ENCODE assay signal across 16 cellular contexts in genomic region chr10:43983405-43983804, GRCh38.
DNase-seq lines count a peak whose midpoint lies in the region; FAIRE-seq and TF ChIP-seq lines count a peak whose summit lies in the region.
"Had no signal": no experiment of that assay in that cellular context is flagged by ENCODE, and none has a peak within 500 bp of the region (broad histone marks: within the 10 kb centered on the region; RNA-seq: fewer than 3 reads in every experiment).

No MANE protein-coding gene starts in this region.

- H3K23ac ChIP-seq in H1 (ENCODE audit: insufficient read length), result no peak overlapping the region

- no peaks in the 10 kb centered on the region; a peak in 1 of 7 replicates for H3K27me3 ChIP-seq in H1 (replicated peaks in 1 of 4; ENCODE audit: control insufficient read depth in 3 of 4, extremely low read depth in 1 of 4, insufficient read depth in 3 of 4, low read length in 3 of 4)

- H4K8ac ChIP-seq in H1 (ENCODE audit: extremely low read depth, insufficient read depth, low read length), result peak overlapping the region; percentile 66; the same call in 1 of the 2 replicates

- no peaks in the 10 kb centered on the region for H4K20me1 ChIP-seq in H1 (replicated peaks in 1 of 2; ENCODE audit: control insufficient read depth in 1 of 2, insufficient read depth in 2 of 2, low read length in 2 of 2)

- no peak overlapping the region for H3K9ac ChIP-seq in SK-N-MC (ENCODE audit: insufficient read length)
- no peak overlapping the region for H3K9ac ChIP-seq in H1 (replicated peaks in 1 of 4; ENCODE audit: extremely low read depth in 1 of 4, low read depth in 3 of 4, low read length in 3 of 4)

- no peak overlapping the region for H3K56ac ChIP-seq in H1 (replicated peaks; ENCODE audit: insufficient read length, low read depth, low read length)

- H3K4me3 ChIP-seq in SK-N-MC (no peak overlapping the region), H1 (ENCODE audit: extremely low read depth in 1 of 4, insufficient read depth in 2 of 4, low read depth in 3 of 4, low read length in 4 of 4) (no peak overlapping the region)

- TF ChIP-seq EP300 in H1 (IDR thresholded peaks at IDR 0.05; ENCODE audit: borderline replicate concordance in 1 of 2, low read depth in 2 of 2, low read length in 2 of 2), result no peak

- no peaks in the 10 kb centered on the region for H3K79me2 ChIP-seq in H1 (ENCODE audit: control insufficient read depth in 1 of 2, insufficient read depth in 2 of 2, low read length in 2 of 2)

- POLR2A ChIA-PET in H1 (lab: Charles Lee; ENCODE audit: partially characterized antibody), result no interaction called here

- no peaks in the 10 kb centered on the region for H3K23me2 ChIP-seq in H1 (ENCODE audit: low read depth, low read length)

- no peak overlapping the region for H2BK5ac ChIP-seq in H1 (ENCODE audit: low read depth, low read length)

- H3K27ac ChIP-seq in SK-N-MC (peak overlapping the region; percentile 64; the same call in 1 of the 2 replicates), H1 (ENCODE audit: low read depth, low read length) (no peak overlapping the region)

- H2BK12ac ChIP-seq in H1 (ENCODE audit: low read depth, low read length), result no peak overlapping the region

- H3K36me3 ChIP-seq in SK-N-MC (ENCODE audit: insufficient read depth, low read length) (no peaks in the 10 kb centered on the region), H1 (ENCODE audit: control insufficient read depth in 2 of 4, insufficient read depth in 4 of 4, low read length in 3 of 4) (no peaks in the 10 kb centered on the region)

- H2AFZ ChIP-seq in H1 (ENCODE audit: low read length), result no peak overlapping the region

- TF ChIP-seq RAD21 in H1 (IDR thresholded peaks at IDR 0.05 in 1 of 2, conservative IDR thresholded peaks at IDR 0.05 in 1 of 2; ENCODE audit: low read depth in 2 of 2, low read length in 2 of 2), result no peak

- H3K9me3 ChIP-seq in SK-N-MC (ENCODE audit: low read depth, low read length), result no peaks in the 10 kb centered on the region
- H3K9me3 ChIP-seq in H1 (ENCODE audit: insufficient read depth in 2 of 2, low read depth in 1 of 2, low read length in 1 of 2), result peaks cover 0 to 4% of the 10 kb centered on the region in 2 experiments; a peak in 2 of 4 replicates
- H3K9me3 ChIP-seq: Caco-2 had no signal

- H3K4me2 ChIP-seq in H1 (ENCODE audit: insufficient read depth in 1 of 2, low read depth in 2 of 2, low read length in 2 of 2), result no peak overlapping the region

- H4K91ac ChIP-seq in H1 (replicated peaks; ENCODE audit: insufficient read length, low read length), result no peak overlapping the region

- no peak overlapping the region for H3K4ac ChIP-seq in H1 (replicated peaks; ENCODE audit: insufficient read length, low read depth, low read length)

- intact Hi-C loops in posterior vena cava (cut with DNase I), result no loop called here

- no peak for TF ChIP-seq POLR2A in H1 (IDR thresholded peaks at IDR 0.05; ENCODE audit: control extremely low read depth in 1 of 2, low read depth in 2 of 2, low read length in 2 of 2)

- H2BK120ac ChIP-seq in H1 (replicated peaks; ENCODE audit: low read depth, low read length), result no peak overlapping the region

- FAIRE-seq in H1 (lab: Jason Lieb, UNC), result no peak
- FAIRE-seq: G401.6, GM12892 had no signal

- H3K4me1 ChIP-seq in H1 (replicated peaks in 1 of 4; ENCODE audit: control insufficient read depth in 3 of 4, insufficient read depth in 4 of 4, low read length in 3 of 4), result no peaks in the 10 kb centered on the region
- H3K4me1 ChIP-seq: Caco-2 had no signal

- 91% methylated on average over 6 of the region's 6 CpGs; no CpG with 5 or more reads in 1 of the 2 experiments for WGBS in H1 (ENCODE audit: extremely low coverage in 1 of 2, insufficient coverage in 1 of 2, insufficient read length in 1 of 2, insufficient replicate concordance in 2 of 2, low coverage in 1 of 2, low lambda C conversion rate in 2 of 2, missing lambda C conversion rate in 1 of 2), 2 experiments

- no peak for DNase-seq in SK-N-MC (ENCODE audit: low read depth, low spot score)
- no peak for DNase-seq in H1 (ENCODE audit: low read depth in 1 of 2, low spot score in 2 of 2)
- DNase-seq in posterior vena cava (ENCODE audit: low spot score), result peak; percentile 36
- no peak for DNase-seq in activated naive CD4-positive, alpha-beta T cell treated with Interleukin-2 at 50 U/mL for 16 hours
- no peak for DNase-seq in NCI-H2227 (lab: John Stamatoyannopoulos, UW; ENCODE audit: unreplicated experiment)
- DNase-seq in T-helper 9 cell, result no peak
- DNase-seq: C1 segment of cervical spinal cord; Caco-2; CD4-positive, alpha-beta memory T cell; DMS153; DND-41; GOT3; H7; HCEC 1CT had no signal

- CTCF ChIA-PET in H1 (lab: Charles Lee; ENCODE audit: partially characterized antibody), result interaction anchor here (2.0 kb wide), 1 partner anchor 47 kb away, joined by 5 read pairs; no protein-coding TSS in a partner anchor

- H2AK5ac ChIP-seq in H1 (ENCODE audit: low read depth, low read length), result no peak overlapping the region

- H2BK15ac ChIP-seq in H1 (ENCODE audit: low read length), result no peak overlapping the region

- H2BK20ac ChIP-seq in H1 (ENCODE audit: low read length), result no peak overlapping the region

- no peak for TF ChIP-seq CTCF in H1 (IDR thresholded peaks at IDR 0.05; ENCODE audit: control extremely low read depth in 1 of 3, insufficient read depth in 1 of 3, low read depth in 1 of 3, low read length in 3 of 3)

- H3K14ac ChIP-seq in H1 (ENCODE audit: insufficient read length), result no peak overlapping the region

- H4K5ac ChIP-seq in H1 (ENCODE audit: insufficient read length, low read depth, low read length), result no peak overlapping the region

- H3K79me1 ChIP-seq in H1 (ENCODE audit: low read depth, low read length), result no peaks in the 10 kb centered on the region

- H3K18ac ChIP-seq in H1 (ENCODE audit: extremely low read depth, low read length), result no peak overlapping the region

TF ChIP-seq in H1, 55 proteins besides CTCF, POLR2A, EP300 and RAD21 (continues in another document):
- TF ChIP-seq POU5F1 (IDR thresholded peaks at IDR 0.05; ENCODE audit: low read depth, low read length), result no peak
- TF ChIP-seq CREB1 (IDR thresholded peaks at IDR 0.05), result no peak
- no peak for TF ChIP-seq RBBP5 (IDR thresholded peaks at IDR 0.05; ENCODE audit: borderline replicate concordance, low read depth, low read length)
- no peak for TF ChIP-seq KDM1A (IDR thresholded peaks at IDR 0.05; ENCODE audit: borderline replicate concordance, low read length)
- TF ChIP-seq TAF7 (optimal IDR thresholded peaks at IDR 0.05; ENCODE audit: borderline replicate concordance, low read depth, low read length), result no peak
